In genomic region chr4:74398894-74399589, GRCh38 we compare ENCODE assay signal across 2 cellular contexts. TPM values are rescaled to one million over a fixed set of nuclear protein-coding genes. Genes with fewer than 3 reads are reported as not detected.
"Had no signal": no experiment of that assay in that cellular context is flagged by ENCODE, and none has a peak within 500 bp of the region (broad histone marks: within the 10 kb centered on the region; RNA-seq: fewer than 3 reads in every experiment).

No MANE protein-coding gene starts in this region.

RNA-seq across cellular contexts. Expression of gene EREG, which starts 34.1 kb away (rescaled TPM):
- total RNA-seq: activated CD8-positive, alpha-beta memory T cell treated with anti-CD3 and anti-CD28 coated beads for 36 hours; body of pancreas had no signal
